In genomic region chr14:94001501-94002396, GRCh38 we compare ENCODE assay signal across 8 cellular contexts. TPM values are rescaled to one million over a fixed set of nuclear protein-coding genes. Genes with fewer than 3 reads are reported as not detected.
DNase-seq lines count a peak whose midpoint lies in the region; ATAC-seq lines count a peak whose summit lies in the region.

No MANE protein-coding gene starts in this region.

- H3K4me1 Mint-ChIP-seq in central memory CD8-positive, alpha-beta T cell = no peaks in the 10 kb centered on the region

- no peaks in the 10 kb centered on the region for H3K36me3 Mint-ChIP-seq in central memory CD8-positive, alpha-beta T cell (ENCODE audit: insufficient read depth)

- H3K4me3 Mint-ChIP-seq in central memory CD8-positive, alpha-beta T cell = no peak overlapping the region

- peak; percentile 61 for ATAC-seq in HG02763 (IDR thresholded peaks at IDR 0.05; ENCODE audit: unreplicated experiment)
- ATAC-seq in central memory CD8-positive, alpha-beta T cell (replicated peaks; ENCODE audit: extremely low read depth, poor library complexity, severe bottlenecking) = peak; percentile 58
- peak; percentile 94 for ATAC-seq in left lobe of liver
- no peak for ATAC-seq in HG03469 (IDR thresholded peaks at IDR 0.05; ENCODE audit: unreplicated experiment)

- H3K27me3 Mint-ChIP-seq in central memory CD8-positive, alpha-beta T cell = peaks cover 14% of the 10 kb centered on the region

- no peak overlapping the region for H3K27ac Mint-ChIP-seq in central memory CD8-positive, alpha-beta T cell (ENCODE audit: low read depth)

- H3K9me3 Mint-ChIP-seq in central memory CD8-positive, alpha-beta T cell = no peaks in the 10 kb centered on the region

- DNase-seq in GDM1 (lab: John Stamatoyannopoulos, UW) (peak; percentile 52), NCI-H2227 treated with DMSO at 0.1 percent for 48 hours (lab: John Stamatoyannopoulos, UW) (peak; percentile 53), left lobe of liver (ENCODE audit: low spot score) (peak; percentile 49)
- peak in 3 of 4 experiments; percentile 10 to 30 (median 17) for DNase-seq in activated CD4-positive, CD25-positive, alpha-beta regulatory T cell (lab: John Stamatoyannopoulos, UW)
- peak; percentile 39 to 40 for DNase-seq in central memory CD8-positive, alpha-beta T cell (ENCODE audit: low spot score in 2 of 2)
- DNase-seq in stimulated activated CD4-positive, alpha-beta T cell treated with anti-CD3 and anti-CD28 coated beads, Interleukin-4, amount 100 ng/mL, for 1 hour = peak; percentile 58

RNA-seq across cellular contexts. Expression of gene CCDC197, which starts 4.6 kb away (rescaled TPM):
- not detected for total RNA-seq in left lobe of liver

RNA-seq across cellular contexts. Expression of gene OTUB2, which starts 24.4 kb away (rescaled TPM):
- 1.1 TPM for total RNA-seq in left lobe of liver

RNA-seq across cellular contexts. Expression of gene ASB2, which starts 25.4 kb away (rescaled TPM):
- 0.20 TPM for total RNA-seq in left lobe of liver
